12 cellular contexts compared by ENCODE assay signal in genomic region chr2:117523267-117523666, GRCh38.
DNase-seq lines count a peak whose midpoint lies in the region; ATAC-seq and TF ChIP-seq lines count a peak whose summit lies in the region.
"Had no signal": no experiment of that assay in that cellular context is flagged by ENCODE, and none has a peak within 500 bp of the region (broad histone marks: within the 10 kb centered on the region; RNA-seq: fewer than 3 reads in every experiment).

No MANE protein-coding gene starts in this region.

- H3K27ac Mint-ChIP-seq in CD8-positive, alpha-beta memory T cell, result no peak overlapping the region

- in situ Hi-C loops in Caki2 (cut with HindIII; ENCODE audit: low pct_unique_long_range_greater_than_20kb, low sequenced_read_pairs), result no loop called here

- no peak overlapping the region for H3K4me3 Mint-ChIP-seq in CD8-positive, alpha-beta memory T cell

- no peak overlapping the region for H3K4me3 ChIP-seq in SJCRH30
- no peak overlapping the region for H3K4me3 ChIP-seq in left lung
- no peak overlapping the region for H3K4me3 ChIP-seq in CD8-positive, alpha-beta memory T cell (ENCODE audit: low read length)
- H3K4me3 ChIP-seq: BLaER1 treated with 17β-estradiol and CSF1 and Interleukin-3, amounts not matched to agents 10 nM and 100 nM had no signal

- peak; percentile 45 for DNase-seq in Caki2 (ENCODE audit: low read depth)
- DNase-seq in NCI-H128 (lab: John Stamatoyannopoulos, UW; ENCODE audit: unreplicated experiment), result peak; percentile 14
- peak; percentile 22 to 46 for DNase-seq in SJCRH30
- DNase-seq in left lung, result peak in 1 of 2 donors; percentile 76
- DNase-seq in activated effector memory CD4-positive, alpha-beta T cell treated with Interleukin-2 at 50 U/mL for 16 hours, result no peak
- DNase-seq in CD8-positive, alpha-beta memory T cell, result no peak
- DNase-seq: activated gamma-delta T cell, H7, T-helper 2 cell had no signal

- peaks cover 0 to 11% (median 0%) of the 10 kb centered on the region in 5 donors for H3K9me3 Mint-ChIP-seq in CD8-positive, alpha-beta memory T cell

- H3K27me3 ChIP-seq in SJCRH30, result no peaks in the 10 kb centered on the region
- H3K27me3 ChIP-seq in left lung, result no peaks in the 10 kb centered on the region
- H3K27me3 ChIP-seq in CD8-positive, alpha-beta memory T cell (ENCODE audit: insufficient read depth, low read length, poor library complexity, severe bottlenecking), result no peaks in the 10 kb centered on the region
- H3K27me3 ChIP-seq: BLaER1 treated with 17β-estradiol and CSF1 and Interleukin-3, amounts not matched to agents 10 nM and 100 nM had no signal

- H3K36me3 ChIP-seq in SJCRH30, result no peaks in the 10 kb centered on the region
- H3K36me3 ChIP-seq in left lung, result no peaks in the 10 kb centered on the region
- H3K36me3 ChIP-seq in CD8-positive, alpha-beta memory T cell (ENCODE audit: insufficient read depth, low read length), result no peaks in the 10 kb centered on the region
- H3K36me3 ChIP-seq: BLaER1 treated with 17β-estradiol and CSF1 and Interleukin-3, amounts not matched to agents 10 nM and 100 nM had no signal

- H3K4me1 Mint-ChIP-seq in CD8-positive, alpha-beta memory T cell, result no peaks in the 10 kb centered on the region

- CTCF ChIA-PET in CD8-positive, alpha-beta memory T cell (lab: Charles Lee), result no interaction called here

- H3K4me1 ChIP-seq in SJCRH30, result no peaks in the 10 kb centered on the region
- H3K4me1 ChIP-seq in left lung, result no peaks in the 10 kb centered on the region
- no peaks in the 10 kb centered on the region for H3K4me1 ChIP-seq in CD8-positive, alpha-beta memory T cell (ENCODE audit: insufficient read depth, low read length)

- no peaks in the 10 kb centered on the region for H3K36me3 Mint-ChIP-seq in CD8-positive, alpha-beta memory T cell

- intact Hi-C loops in left lung (cut with DNase I), result no loop called here

- H3K9me3 ChIP-seq in SJCRH30 (replicated peaks) (no peaks in the 10 kb centered on the region), left lung (no peaks in the 10 kb centered on the region)
- no peaks in the 10 kb centered on the region for H3K9me3 ChIP-seq in CD8-positive, alpha-beta memory T cell (ENCODE audit: low read length)
- H3K9me3 ChIP-seq: BLaER1 treated with 17β-estradiol and CSF1 and Interleukin-3, amounts not matched to agents 10 nM and 100 nM had no signal

- H3K27ac ChIP-seq in SJCRH30 (no peak overlapping the region), left lung (no peak overlapping the region)
- H3K27ac ChIP-seq in CD8-positive, alpha-beta memory T cell (ENCODE audit: low read depth, low read length), result no peak overlapping the region
- H3K27ac ChIP-seq: BLaER1 treated with 17β-estradiol and CSF1 and Interleukin-3, amounts not matched to agents 10 nM and 100 nM had no signal

- POLR2A ChIA-PET in CD8-positive, alpha-beta memory T cell (lab: Charles Lee), result no interaction called here

- no peaks in the 10 kb centered on the region for H3K27me3 Mint-ChIP-seq in CD8-positive, alpha-beta memory T cell

- peak; percentile 37 for ATAC-seq in left lung
- no peak for ATAC-seq in HG02870 (IDR thresholded peaks at IDR 0.05; ENCODE audit: unreplicated experiment)
- ATAC-seq in HG03439 (IDR thresholded peaks at IDR 0.05; ENCODE audit: unreplicated experiment), result no peak

- TF ChIP-seq CTCF in left lung (IDR thresholded peaks at IDR 0.05), result no peak

Comparison
In these comparisons a context has a peak if more than half of its experiments do, and no peak if none do; other contexts are left out.
1. DNase-seq: peak in Caki2 (single experiment), NCI-H128 (single experiment) and SJCRH30 (2 of 2); none in activated effector memory CD4-positive, alpha-beta T cell treated with Interleukin-2 at 50 U/mL for 16 hours (single experiment) and CD8-positive, alpha-beta memory T cell (0 of 5).